ENCODE assay signal across 20 cellular contexts in genomic region chr12:45540661-45541341, GRCh38.
A peak's percentile ranks its signal among the peaks of the same experiment; 100 is the strongest.
DNase-seq lines count a peak whose midpoint lies in the region; ATAC-seq, FAIRE-seq and TF ChIP-seq lines count a peak whose summit lies in the region.
"Had no signal": no experiment of that assay in that cellular context is flagged by ENCODE, and none has a peak within 500 bp of the region (broad histone marks: within the 10 kb centered on the region; RNA-seq: fewer than 3 reads in every experiment).

No MANE protein-coding gene starts in this region.

- H3K27me3 Mint-ChIP-seq in stimulated activated naive B cell treated with anti-CD40 and anti-IgM and Interleukin-4, amounts not matched to agents 10 μg/mL and 1 μg/mL and 100 μg/mL, for 72 hours = peaks cover 11 to 14% of the 10 kb centered on the region in 2 donors

- TF ChIP-seq POLR2A in K562 (conservative IDR thresholded peaks at IDR 0.05) = no peak

- DNase-seq in SK-N-SH (peak; percentile 4), NCI-H69 (lab: John Stamatoyannopoulos, UW) (peak; percentile 19), K562 (ENCODE audit: extremely low read depth in 1 of 4, low spot score in 3 of 4) (no peak), NCI-H2107 (lab: John Stamatoyannopoulos, UW) (no peak)
- no peak for DNase-seq in stimulated activated naive B cell treated with anti-CD40 and anti-IgM and Interleukin-4, amounts not matched to agents 10 μg/mL and 1 μg/mL and 100 μg/mL, for 72 hours
- DNase-seq: GDM1, HCEC 1CT, NCI-H1694, NCI-H345, SHP77 treated with DMSO at 0.1 percent for 48 hours, SW 1271, T-helper 17 cell had no signal

- no peak overlapping the region for H2AFZ ChIP-seq in SK-N-SH (ENCODE audit: low read depth)
- H2AFZ ChIP-seq in K562 (ENCODE audit: low read depth, low read length) = no peak overlapping the region
- H2AFZ ChIP-seq: GM23338 had no signal

- FAIRE-seq in K562 (lab: Jason Lieb, UNC) = no peak
- FAIRE-seq: A204.1, HTR-8/SVneo had no signal

- H3K4me2 ChIP-seq in SK-N-SH = no peak overlapping the region
- H3K4me2 ChIP-seq in K562 (ENCODE audit: insufficient read depth, low read length) = no peak overlapping the region
- H3K4me2 ChIP-seq: GM23338, KMS-11 had no signal

- TF ChIP-seq CTCF in SK-N-SH (IDR thresholded peaks at IDR 0.05) = no peak
- no peak for TF ChIP-seq CTCF in K562 (IDR thresholded peaks at IDR 0.05 in 2 of 3, conservative IDR thresholded peaks at IDR 0.05 in 1 of 3; ENCODE audit: insufficient read depth in 2 of 3, low read depth in 1 of 3, low read length in 3 of 3)

- H3K4me1 Mint-ChIP-seq in stimulated activated naive B cell treated with anti-CD40 and anti-IgM and Interleukin-4, amounts not matched to agents 10 μg/mL and 1 μg/mL and 100 μg/mL, for 72 hours = no peaks in the 10 kb centered on the region
- H3K4me1 Mint-ChIP-seq: GM23338 had no signal

- H3K79me2 ChIP-seq in SK-N-SH (ENCODE audit: insufficient read depth) = no peaks in the 10 kb centered on the region
- no peaks in the 10 kb centered on the region for H3K79me2 ChIP-seq in K562 (ENCODE audit: control insufficient read depth, insufficient read depth, low read length)

- H3F3A ChIP-seq in SK-N-SH (replicated peaks; ENCODE audit: insufficient read depth) = no peaks in the 10 kb centered on the region

- H4K20me1 ChIP-seq in SK-N-SH (ENCODE audit: insufficient read depth) (no peaks in the 10 kb centered on the region), K562 (replicated peaks; ENCODE audit: control insufficient read depth, insufficient read depth, low read length) (no peaks in the 10 kb centered on the region)

- H3K4me3 ChIP-seq in SK-N-SH (ENCODE audit: low read depth in 2 of 2, low read length in 1 of 2) (no peak overlapping the region), K562 (no peak overlapping the region)
- H3K4me3 ChIP-seq: GM23338 had no signal

- POLR2A ChIA-PET in SK-N-SH (lab: Yijun Ruan, JAX) (no interaction called here), K562 (lab: Yijun Ruan, JAX) (interaction anchor here (0.6 kb wide), 3 partner anchors 208 to 535 kb away, joined by 3 to 5 read pairs (median 3); no protein-coding TSS in a partner anchor)

- H3K9me3 ChIP-seq in SK-N-SH (no peaks in the 10 kb centered on the region), K562 (replicated peaks; ENCODE audit: control insufficient read depth, insufficient read depth, low read depth, low read length) (no peaks in the 10 kb centered on the region)

- BruUV-seq in K562 (replicated peaks; lab: Mats Ljungman, UMichigan) = no TSS peak

- no peaks in the 10 kb centered on the region for H3K9me2 ChIP-seq in SK-N-SH

- H3K27ac Mint-ChIP-seq in stimulated activated naive B cell treated with anti-CD40 and anti-IgM and Interleukin-4, amounts not matched to agents 10 μg/mL and 1 μg/mL and 100 μg/mL, for 72 hours = no peak overlapping the region
- H3K27ac Mint-ChIP-seq: B cell, GM23338, T-helper 17 cell had no signal

- in situ Hi-C loops in K562 (cut with MboI) = no loop called here

- H3K4me1 ChIP-seq in SK-N-SH (ENCODE audit: control insufficient read depth in 1 of 2, insufficient read depth in 2 of 2, low read depth in 1 of 2, low read length in 1 of 2) (no peaks in the 10 kb centered on the region; a peak in 1 of 4 replicates), K562 (replicated peaks in 1 of 2; ENCODE audit: control insufficient read depth in 2 of 2, insufficient read depth in 2 of 2, low read length in 2 of 2) (no peaks in the 10 kb centered on the region)

- H3K36me3 Mint-ChIP-seq in stimulated activated naive B cell treated with anti-CD40 and anti-IgM and Interleukin-4, amounts not matched to agents 10 μg/mL and 1 μg/mL and 100 μg/mL, for 72 hours = no peaks in the 10 kb centered on the region

- peaks cover 0 to 2% of the 10 kb centered on the region in 2 donors for H3K9me3 Mint-ChIP-seq in stimulated activated naive B cell treated with anti-CD40 and anti-IgM and Interleukin-4, amounts not matched to agents 10 μg/mL and 1 μg/mL and 100 μg/mL, for 72 hours
- H3K9me3 Mint-ChIP-seq: GM23338 had no signal

- intact Hi-C loops in K562 (cut with micrococcal nuclease) = loop anchor here (5.0 to 10.0 kb wide), 2 partner anchors 364 to 408 kb away; no protein-coding TSS in a partner anchor

- TF ChIP-seq RAD21 in SK-N-SH (IDR thresholded peaks at IDR 0.05; ENCODE audit: low read length) (no peak), K562 (CRISPR knock-in tag; conservative IDR thresholded peaks at IDR 0.05 in 1 of 2, IDR thresholded peaks at IDR 0.05 in 1 of 2) (no peak)

- CTCF ChIA-PET in SK-N-SH (lab: Yijun Ruan, JAX) (interaction anchor here (0.7 to 1.6 kb wide), 4 partner anchors 152 to 206 kb away, joined by 3 to 4 read pairs (median 4); no protein-coding TSS in a partner anchor), K562 (lab: Yijun Ruan, JAX; ENCODE audit: low intra/inter-chr PET ratio) (no interaction called here)

- H3K9me1 ChIP-seq in K562 (ENCODE audit: control insufficient read depth, insufficient read depth, low read length) = no peaks in the 10 kb centered on the region

- no peaks in the 10 kb centered on the region for H3K27me3 ChIP-seq in SK-N-SH (ENCODE audit: insufficient read depth)
- H3K27me3 ChIP-seq in K562 (ENCODE audit: control insufficient read depth in 2 of 2, insufficient read depth in 2 of 2, low read length in 2 of 2) = no peaks in the 10 kb centered on the region

- no peak overlapping the region for H3K9ac ChIP-seq in SK-N-SH
- no peak overlapping the region for H3K9ac ChIP-seq in K562 (ENCODE audit: insufficient read depth in 1 of 2, low read depth in 2 of 2, low read length in 2 of 2)
- H3K9ac ChIP-seq: KMS-11 had no signal

- H3K27ac ChIP-seq in SK-N-SH (ENCODE audit: low read depth in 2 of 2, low read length in 1 of 2) (no peak overlapping the region; a peak in 1 of 4 replicates), K562 (ENCODE audit: extremely low read depth, low read depth, low read length) (no peak overlapping the region)
- H3K27ac ChIP-seq: KMS-11, RWPE1 had no signal

- no peak overlapping the region for H3K4me3 Mint-ChIP-seq in stimulated activated naive B cell treated with anti-CD40 and anti-IgM and Interleukin-4, amounts not matched to agents 10 μg/mL and 1 μg/mL and 100 μg/mL, for 72 hours
- H3K4me3 Mint-ChIP-seq: B cell, GM23338, T-helper 17 cell had no signal

- WGBS in SK-N-SH (ENCODE audit: low lambda C conversion rate) = 25% methylated on average over 1 of the region's 1 CpG
- 0% methylated on average over 1 of the region's 1 CpG for WGBS in K562 (ENCODE audit: insufficient coverage, low coverage, missing lambda C conversion rate)

- TF ChIP-seq EP300 in SK-N-SH (IDR thresholded peaks at IDR 0.05; ENCODE audit: borderline replicate concordance in 1 of 2, low read depth in 1 of 2, low read length in 1 of 2) (no peak), K562 (IDR thresholded peaks at IDR 0.05; ENCODE audit: low read length) (no peak)

- H3K36me3 ChIP-seq in SK-N-SH (replicated peaks in 1 of 2; ENCODE audit: control insufficient read depth in 1 of 2, insufficient read depth in 2 of 2, low read length in 1 of 2) = no peaks in the 10 kb centered on the region
- H3K36me3 ChIP-seq in K562 (ENCODE audit: control insufficient read depth, insufficient read depth, low read length) = no peaks in the 10 kb centered on the region

- no peak for ATAC-seq in SK-N-SH treated with all-trans-retinoic acid at 6 μM for 48 hours
- ATAC-seq in K562 = no peak
- ATAC-seq in stimulated activated naive B cell treated with anti-CD40 and anti-IgM and Interleukin-4, amounts not matched to agents 10 μg/mL and 1 μg/mL and 100 μg/mL, for 72 hours (replicated peaks) = no peak
- ATAC-seq in HG02852 (IDR thresholded peaks at IDR 0.05; ENCODE audit: unreplicated experiment) = no peak
- ATAC-seq: GM23338, T-helper 17 cell had no signal

TF ChIP-seq in SK-N-SH, 30 proteins besides CTCF, POLR2A, EP300 and RAD21 (continues in another document):
- TF ChIP-seq MEF2A (IDR thresholded peaks at IDR 0.05; ENCODE audit: borderline replicate concordance, low read depth) (no peak), YY1 (IDR thresholded peaks at IDR 0.05; ENCODE audit: low read depth) (no peak), JUND (IDR thresholded peaks at IDR 0.05) (no peak), USF2 (IDR thresholded peaks at IDR 0.05; ENCODE audit: borderline replicate concordance, low read depth, low read length) (no peak), MXI1 (IDR thresholded peaks at IDR 0.05; ENCODE audit: low read depth, low read length) (no peak)

TF ChIP-seq in SK-N-SH treated with all-trans-retinoic acid at 6 μM for 48 hours, 23 proteins besides CTCF, POLR2A, EP300 and RAD21 (continues in another document):
- no peak for TF ChIP-seq ESRRG (CRISPR knock-in tag; IDR thresholded peaks at IDR 0.05)
- no peak for TF ChIP-seq BACH2 (CRISPR knock-in tag; IDR thresholded peaks at IDR 0.05; ENCODE audit: borderline replicate concordance)
- no peak for TF ChIP-seq ZFP3 (CRISPR knock-in tag; IDR thresholded peaks at IDR 0.05)
- no peak for TF ChIP-seq RARB (CRISPR knock-in tag; IDR thresholded peaks at IDR 0.05)
- no peak for TF ChIP-seq GLIS3 (CRISPR knock-in tag; IDR thresholded peaks at IDR 0.05)
- TF ChIP-seq CSDC2 (CRISPR knock-in tag; IDR thresholded peaks at IDR 0.05) = no peak

TF ChIP-seq in K562, 482 proteins besides CTCF, POLR2A, EP300 and RAD21:
- peak; percentile 19 for TF ChIP-seq MEIS2 (IDR thresholded peaks at IDR 0.05; ENCODE audit: partially characterized antibody)
- peak; percentile 62 for TF ChIP-seq NFIC (IDR thresholded peaks at IDR 0.05)
- TF ChIP-seq PBX2 (CRISPR knock-in tag; IDR thresholded peaks at IDR 0.05; ENCODE audit: low read depth) = no peak
- TF ChIP-seq PBX2 (tag; conservative IDR thresholded peaks at IDR 0.05; ENCODE audit: low read depth) = peak; percentile 33; the same call in 1 of the 2 replicates
- no peak for TF ChIP-seq SUPT5H (IDR thresholded peaks at IDR 0.05)

Comparison
In these comparisons a context has a peak if more than half of its experiments do, and no peak if none do; other contexts are left out.
1. DNase-seq: peak in SK-N-SH (single experiment) and NCI-H69 (single experiment); none in K562 (0 of 4), stimulated activated naive B cell treated with anti-CD40 and anti-IgM and Interleukin-4, amounts not matched to agents 10 μg/mL and 1 μg/mL and 100 μg/mL, for 72 hours (single experiment) and NCI-H2107 (single experiment).
2. Of the 27 proteins assayed by ChIP-seq in both K562 and SK-N-SH: peak only in K562: NFIC; only in SK-N-SH: GATA2; in both: none; in neither: 25.